3 cellular contexts compared by ENCODE assay signal in genomic region chr20:44331201-44331600, GRCh38.
TF ChIP-seq lines count a peak whose summit lies in the region.

No MANE protein-coding gene starts in this region.

TF ChIP-seq in HepG2, 621 proteins besides CTCF, POLR2A, EP300 and RAD21:
- peak; percentile 71 for TF ChIP-seq ZNF629 (CRISPR knock-in tag; conservative IDR thresholded peaks at IDR 0.05)
- no peak for TF ChIP-seq RBM22 (optimal IDR thresholded peaks at IDR 0.05; ENCODE audit: low read length)
- peak; percentile 70; the same call in 1 of the 2 replicates for TF ChIP-seq ZMYM3 (CRISPR knock-in tag; IDR thresholded peaks at IDR 0.05)
- peak; percentile 63; the same call in 1 of the 2 replicates for TF ChIP-seq KDM1A (CRISPR knock-in tag; IDR thresholded peaks at IDR 0.05)
- peak; percentile 92; the same call in 1 of the 2 replicates for TF ChIP-seq ZNF768 (CRISPR knock-in tag; IDR thresholded peaks at IDR 0.05)

TF ChIP-seq in HEK293T, 16 proteins besides CTCF, POLR2A, EP300 and RAD21:
- no peak for TF ChIP-seq TARDBP (IDR thresholded peaks at IDR 0.05)
- TF ChIP-seq ZNF384 (IDR thresholded peaks at IDR 0.05), result peak; percentile 15; the same call in 1 of the 2 replicates
- TF ChIP-seq BHLHE40 (IDR thresholded peaks at IDR 0.05; ENCODE audit: borderline replicate concordance), result no peak

TF ChIP-seq in H1, 55 proteins besides CTCF, POLR2A, EP300 and RAD21:
- no peak for TF ChIP-seq JUND (IDR thresholded peaks at IDR 0.05; ENCODE audit: low read length)
- TF ChIP-seq HDAC2 (IDR thresholded peaks at IDR 0.05; ENCODE audit: borderline replicate concordance in 1 of 2, low read depth in 2 of 2, low read length in 2 of 2), result peak in 1 of 2 experiments; percentile 45; a peak in 1 of 4 replicates
- peak; percentile 73 for TF ChIP-seq KDM1A (IDR thresholded peaks at IDR 0.05; ENCODE audit: borderline replicate concordance, low read length)
